ENCODE assay signal across 19 cellular contexts in genomic region chr21:43289442-43289841, GRCh38.
A peak's percentile ranks its signal among the peaks of the same experiment; 100 is the strongest.
DNase-seq lines count a peak whose midpoint lies in the region; ATAC-seq and TF ChIP-seq lines count a peak whose summit lies in the region.
"Had no signal": no experiment of that assay in that cellular context is flagged by ENCODE, and none has a peak within 500 bp of the region (broad histone marks: within the 10 kb centered on the region; RNA-seq: fewer than 3 reads in every experiment).

No MANE protein-coding gene starts in this region.

- no peak for TF ChIP-seq CTCF in C4-2B (conservative IDR thresholded peaks at IDR 0.05)
- TF ChIP-seq CTCF in RWPE2 (IDR thresholded peaks at IDR 0.05; ENCODE audit: poor library complexity, severe bottlenecking): no peak
- no peak for TF ChIP-seq CTCF in spleen (IDR thresholded peaks at IDR 0.05 in 8 of 11, conservative IDR thresholded peaks at IDR 0.05 in 3 of 11)

- H3K27me3 ChIP-seq in BLaER1 (no peaks in the 10 kb centered on the region), RWPE2 (ENCODE audit: insufficient read depth, poor library complexity, severe bottlenecking) (no peaks in the 10 kb centered on the region), spleen (replicated peaks in 1 of 7) (peaks cover 0 to 10% (median 0%) of the 10 kb centered on the region in 7 donors)

- H3K27ac ChIP-seq in BLaER1 (peak overlapping the region; percentile 46; the same call in 1 of the 2 replicates), C4-2B (peak overlapping the region; percentile 97), RWPE2 (ENCODE audit: poor library complexity, severe bottlenecking) (no peak overlapping the region), spleen (no peak overlapping the region)
- H3K27ac ChIP-seq: SK-N-MC had no signal

- no peak for ATAC-seq in RWPE2 (ENCODE audit: low read depth)
- ATAC-seq in GM21423 (IDR thresholded peaks at IDR 0.05; ENCODE audit: unreplicated experiment): no peak
- no peak for ATAC-seq in HG02678 (IDR thresholded peaks at IDR 0.05; ENCODE audit: unreplicated experiment)

- H4K20me1 ChIP-seq in BLaER1: no peaks in the 10 kb centered on the region

- no peak overlapping the region for H3K9ac ChIP-seq in BLaER1

- H3K4me3 ChIP-seq in BLaER1 (no peak overlapping the region), RWPE2 (ENCODE audit: severe bottlenecking) (no peak overlapping the region), spleen (no peak overlapping the region)
- H3K4me3 ChIP-seq: PC-9, SK-N-MC had no signal

- no peak for TF ChIP-seq POLR2A in spleen (IDR thresholded peaks at IDR 0.05)

- intact Hi-C loops in spleen (cut with DNase I; ENCODE audit: low total_unique reads): no loop called here

- no peaks in the 10 kb centered on the region for H3K36me3 ChIP-seq in BLaER1
- no peaks in the 10 kb centered on the region for H3K36me3 ChIP-seq in RWPE2 (ENCODE audit: low read depth)
- H3K36me3 ChIP-seq in spleen: no peaks in the 10 kb centered on the region

- H3K9me3 ChIP-seq in BLaER1 (peaks cover 10% of the 10 kb centered on the region; the same call in 1 of the 2 replicates), RWPE2 (ENCODE audit: severe bottlenecking) (no peaks in the 10 kb centered on the region), spleen (peaks cover 0 to 8% (median 2%) of the 10 kb centered on the region in 8 donors)

- peak; percentile 11 for DNase-seq in RWPE2 (ENCODE audit: low spot score)
- DNase-seq in spleen: peak; percentile 29
- no peak for DNase-seq in SK-N-DZ (ENCODE audit: low spot score)
- DNase-seq: CD4-positive, alpha-beta T cell; H7; IMR-90; KG1; MM.1S; NCI-H2029; NCI-H446; NCI-H524 treated with DMSO at 0.1 percent for 48 hours; NCI-H774; PC-9; SHP77 treated with DMSO at 0.1 percent for 48 hours had no signal

- peak overlapping the region; percentile 74; the same call in 1 of the 2 replicates for H3K4me2 ChIP-seq in BLaER1

- WGBS in spleen, 5 donors: 80 to 93% (median 85%) methylated on average over 2 of the region's 2 CpGs

- H3K4me1 ChIP-seq in BLaER1 (peaks cover 83% of the 10 kb centered on the region), RWPE2 (ENCODE audit: insufficient read depth, poor library complexity, severe bottlenecking) (no peaks in the 10 kb centered on the region), spleen (peaks cover 0 to 14% (median 12%) of the 10 kb centered on the region in 6 donors)

Comparison
In these comparisons a context has a peak if more than half of its experiments do, and no peak if none do; other contexts are left out.
1. H3K27ac ChIP-seq: peak in BLaER1 (single experiment) and C4-2B (single experiment); none in RWPE2 (single experiment) and spleen (0 of 8).